ENCODE assay signal across 11 cellular contexts in genomic region chr9:36163840-36164175, GRCh38. TPM values are rescaled to one million over a fixed set of nuclear protein-coding genes. Genes with fewer than 3 reads are reported as not detected.
A peak's percentile ranks its signal among the peaks of the same experiment; 100 is the strongest.
DNase-seq lines count a peak whose midpoint lies in the region; ATAC-seq and TF ChIP-seq lines count a peak whose summit lies in the region.
"Had no signal": no experiment of that assay in that cellular context is flagged by ENCODE, and none has a peak within 500 bp of the region (broad histone marks: within the 10 kb centered on the region; RNA-seq: fewer than 3 reads in every experiment).

No MANE protein-coding gene starts in this region.

- H3K4me2 ChIP-seq in hepatocyte (no peak overlapping the region), MM.1S (ENCODE audit: low read depth, low read length) (no peak overlapping the region)

- no peak for TF ChIP-seq CTCF in adrenal gland (IDR thresholded peaks at IDR 0.05)
- TF ChIP-seq CTCF in hepatocyte (IDR thresholded peaks at IDR 0.05; ENCODE audit: poor library complexity): no peak
- TF ChIP-seq CTCF in MM.1S (IDR thresholded peaks at IDR 0.05; ENCODE audit: low read length): no peak

- H2AFZ ChIP-seq in hepatocyte (peak overlapping the region; percentile 43), MM.1S (ENCODE audit: low read length) (no peak overlapping the region)

- no peak for TF ChIP-seq POLR2A in adrenal gland (IDR thresholded peaks at IDR 0.05)

- H3K36me3 ChIP-seq in ES-I3 (ENCODE audit: insufficient read depth, low read length) (no peaks in the 10 kb centered on the region), adrenal gland (replicated peaks in 1 of 2) (no peaks in the 10 kb centered on the region), hepatocyte (replicated peaks; ENCODE audit: insufficient read depth, low read depth) (no peaks in the 10 kb centered on the region), skeletal muscle tissue (ENCODE audit: control insufficient read depth in 3 of 3, insufficient read depth in 3 of 3, low read length in 3 of 3) (no peaks in the 10 kb centered on the region), MM.1S (replicated peaks; ENCODE audit: insufficient read depth, low read length) (no peaks in the 10 kb centered on the region)

- 32 to 44% (median 36%) methylated on average over 4 of the region's 4 CpGs for WGBS in adrenal gland, 4 donors
- WGBS in hepatocyte (ENCODE audit: low lambda C conversion rate, missing lambda C conversion rate): 75% methylated on average over 4 of the region's 4 CpGs

- H3K4me1 ChIP-seq in ES-I3 (ENCODE audit: insufficient read depth, low read length): peaks cover 25% of the 10 kb centered on the region
- H3K4me1 ChIP-seq in adrenal gland (replicated peaks in 1 of 2): peaks cover 11 to 25% of the 10 kb centered on the region in 2 donors
- H3K4me1 ChIP-seq in hepatocyte (ENCODE audit: insufficient read depth): peaks cover 20% of the 10 kb centered on the region
- H3K4me1 ChIP-seq in skeletal muscle tissue (ENCODE audit: control insufficient read depth in 3 of 3, insufficient read depth in 3 of 3, low read length in 3 of 3): peaks cover 7 to 16% (median 14%) of the 10 kb centered on the region in 3 donors
- H3K4me1 ChIP-seq in MM.1S (ENCODE audit: low read length): no peaks in the 10 kb centered on the region

- H3K79me2 ChIP-seq in hepatocyte: no peaks in the 10 kb centered on the region
- H3K79me2 ChIP-seq in MM.1S (ENCODE audit: low read length): no peaks in the 10 kb centered on the region

- H4K20me1 ChIP-seq in hepatocyte (ENCODE audit: insufficient read depth, poor library complexity, severe bottlenecking) (no peaks in the 10 kb centered on the region), MM.1S (ENCODE audit: insufficient read depth, low read length) (no peaks in the 10 kb centered on the region)

- ATAC-seq in GM21717 (IDR thresholded peaks at IDR 0.05; ENCODE audit: unreplicated experiment): no peak
- ATAC-seq: Panc1 had no signal

- H3K9ac ChIP-seq in ES-I3 (ENCODE audit: low read depth, low read length): peak overlapping the region; percentile 34; the same call in 1 of the 2 replicates
- peak overlapping the region in 1 of 3 donors; percentile 40 for H3K9ac ChIP-seq in skeletal muscle tissue (ENCODE audit: low read depth in 1 of 3, low read length in 3 of 3)
- no peak overlapping the region for H3K9ac ChIP-seq in MM.1S (ENCODE audit: low read length)

- H3K27me3 ChIP-seq in adrenal gland: no peaks in the 10 kb centered on the region
- no peaks in the 10 kb centered on the region for H3K27me3 ChIP-seq in hepatocyte
- H3K27me3 ChIP-seq in skeletal muscle tissue (ENCODE audit: control insufficient read depth in 3 of 3, insufficient read depth in 3 of 3, low read length in 3 of 3): peaks cover 7 to 12% (median 10%) of the 10 kb centered on the region in 3 donors
- no peaks in the 10 kb centered on the region for H3K27me3 ChIP-seq in MM.1S (replicated peaks; ENCODE audit: insufficient read depth, low read length)

- DNase-seq in adrenal gland (peak in 2 of 7 donors; percentile 41 to 47), hepatocyte (ENCODE audit: low spot score) (no peak), NCI-H187 (lab: John Stamatoyannopoulos, UW) (no peak), MM.1S (no peak), GM19238 (ENCODE audit: insufficient read length, low spot score) (no peak)
- DNase-seq: DMS53; effector CD4-positive, alpha-beta T cell had no signal

- intact Hi-C loops in adrenal gland (cut with DNase I): loop anchor here in 1 of 2 donors (10.0 kb wide), 1 partner anchor 139 kb away; no protein-coding TSS in a partner anchor

- H3K9me2 ChIP-seq in hepatocyte (replicated peaks; ENCODE audit: insufficient read depth) (no peaks in the 10 kb centered on the region), MM.1S (replicated peaks; ENCODE audit: insufficient read depth, low read length) (no peaks in the 10 kb centered on the region)

- H3K9me3 ChIP-seq in ES-I3 (ENCODE audit: control insufficient read depth, insufficient read depth, low read length) (no peaks in the 10 kb centered on the region), adrenal gland (replicated peaks in 1 of 3) (no peaks in the 10 kb centered on the region), hepatocyte (ENCODE audit: low read depth) (no peaks in the 10 kb centered on the region), skeletal muscle tissue (ENCODE audit: control insufficient read depth in 3 of 3, low read length in 3 of 3) (no peaks in the 10 kb centered on the region), MM.1S (replicated peaks; ENCODE audit: insufficient read depth, low read length) (no peaks in the 10 kb centered on the region)

- H3K27ac ChIP-seq in adrenal gland (peak overlapping the region; percentile 67 to 90 (median 82)), hepatocyte (peak overlapping the region; percentile 94), skeletal muscle tissue (ENCODE audit: low read depth, low read length) (peak overlapping the region; percentile 79), MM.1S (ENCODE audit: low read length) (no peak overlapping the region)

- no peak overlapping the region for H3K4me3 ChIP-seq in adrenal gland
- H3K4me3 ChIP-seq in hepatocyte: no peak overlapping the region
- H3K4me3 ChIP-seq in skeletal muscle tissue (ENCODE audit: low read length in 3 of 3): no peak overlapping the region
- no peak overlapping the region for H3K4me3 ChIP-seq in MM.1S (ENCODE audit: low read length)

- H3F3A ChIP-seq in MM.1S (ENCODE audit: insufficient read depth, low read length): 0 out of 2 replicates have a peak, but pooled peaks cover 3% of the 10 kb centered on the region

RNA-seq across cellular contexts. Expression of gene CCIN, which starts 5.4 kb away (rescaled TPM):
- total RNA-seq in adrenal gland (1 to 10 TPM in 3 of 8 donors, under 1 TPM in 5; 0.22 to 1.9 (median 0.49) TPM), hepatocyte (not detected in 2 replicates), skeletal muscle tissue (1.0 TPM)
- polyA plus RNA-seq in adrenal gland (1 to 10 TPM in 1 of 3 donors, under 1 TPM in 2; 0.20 to 1.2 (median 0.32) TPM), hepatocyte (0.23 TPM in 1 of 2 replicates, not detected in the other)

RNA-seq across cellular contexts. Expression of gene CLTA, which starts 26.9 kb away (rescaled TPM):
- total RNA-seq in adrenal gland: 100 to 1,000 TPM; 167 to 301 (median 230) TPM
- 100 to 1,000 TPM in 2 of 3 donors, 10 to 100 TPM in 1; 95.6 to 199 (median 126) TPM for polyA plus RNA-seq in adrenal gland
- 317 and 339 TPM in 2 replicates for total RNA-seq in hepatocyte
- polyA plus RNA-seq in hepatocyte: 283 and 313 TPM in 2 replicates
- total RNA-seq in skeletal muscle tissue: 114 TPM

RNA-seq across cellular contexts. Expression of gene GLIPR2, which starts 27.3 kb away (rescaled TPM):
- 10 to 100 TPM; 20.8 to 42.4 (median 33.5) TPM for total RNA-seq in adrenal gland
- 10 to 100 TPM; 16.1 to 35.2 (median 24.3) TPM for polyA plus RNA-seq in adrenal gland
- 9.8 and 14.1 TPM in 2 replicates for total RNA-seq in hepatocyte
- polyA plus RNA-seq in hepatocyte: 12.6 and 20.1 TPM in 2 replicates
- 69.4 TPM for total RNA-seq in skeletal muscle tissue
